Comparison of ENCODE assay signal across 3 cellular contexts in the genomic region with DNA sequence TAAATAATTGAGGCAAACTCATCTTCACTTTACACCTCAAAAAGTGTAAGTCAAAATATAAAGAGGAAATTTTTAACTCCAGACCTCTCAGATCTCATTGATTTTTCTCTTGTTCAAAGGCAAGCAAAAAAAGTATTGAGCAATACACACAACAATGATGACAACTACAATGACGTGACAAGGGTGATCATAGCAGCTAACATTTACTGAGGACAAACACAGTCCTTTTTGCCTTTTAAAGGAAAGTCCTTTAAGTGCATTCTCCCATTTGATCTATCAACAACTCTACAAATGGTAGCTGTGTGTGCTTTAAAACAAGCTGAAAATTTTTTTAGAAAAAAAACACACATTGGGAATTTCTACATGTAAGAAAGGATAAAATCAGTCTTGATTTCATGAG.
TF ChIP-seq lines count a peak whose summit lies in the region.

No MANE protein-coding gene starts in this region.

TF ChIP-seq in HEK293, 187 proteins besides CTCF, POLR2A, EP300 and RAD21:
- no peak for TF ChIP-seq ZNF140 (tag by site-specific recombination; IDR thresholded peaks at IDR 0.05)
- peak; percentile 46 for TF ChIP-seq ZNF510 (tag by site-specific recombination; IDR thresholded peaks at IDR 0.05; ENCODE audit: insufficient replicate concordance)

TF ChIP-seq in K562, 482 proteins besides CTCF, POLR2A, EP300 and RAD21:
- peak; percentile 58; the same call in 1 of the 2 replicates for TF ChIP-seq CEBPB (tag; IDR thresholded peaks at IDR 0.05)
- no peak for TF ChIP-seq CEBPG (CRISPR knock-in tag; IDR thresholded peaks at IDR 0.05)
- peak; percentile 56 to 78 for TF ChIP-seq CEBPG (tag; conservative IDR thresholded peaks at IDR 0.05 in 1 of 2, IDR thresholded peaks at IDR 0.05 in 1 of 2)
- no peak for TF ChIP-seq ZFPM2 (CRISPR knock-in tag; IDR thresholded peaks at IDR 0.05)

TF ChIP-seq in HepG2, 621 proteins besides CTCF, POLR2A, EP300 and RAD21:
- TF ChIP-seq ONECUT2 (CRISPR knock-in tag; IDR thresholded peaks at IDR 0.05) (peak; percentile 46; the same call in 1 of the 2 replicates), CEBPG (CRISPR knock-in tag; IDR thresholded peaks at IDR 0.05) (peak; percentile 44), CREB1 (IDR thresholded peaks at IDR 0.05) (peak; percentile 74), CREB1 (CRISPR knock-in tag; IDR thresholded peaks at IDR 0.05) (no peak), FOXP1 (IDR thresholded peaks at IDR 0.05) (no peak), FOXP1 (CRISPR knock-in tag; IDR thresholded peaks at IDR 0.05) (peak; percentile 20; the same call in 1 of the 2 replicates), ZNF7 (CRISPR knock-in tag; IDR thresholded peaks at IDR 0.05) (peak; percentile 42; the same call in 1 of the 2 replicates), ATF7-NPFF (CRISPR knock-in tag; IDR thresholded peaks at IDR 0.05; ENCODE audit: low read depth) (no peak), TCF7 (IDR thresholded peaks at IDR 0.05; ENCODE audit: low read depth) (peak; percentile 72), ZNF766 (CRISPR knock-in tag; IDR thresholded peaks at IDR 0.05; ENCODE audit: borderline replicate concordance) (no peak), ZBTB42 (CRISPR knock-in tag; IDR thresholded peaks at IDR 0.05) (no peak), CEBPB (IDR thresholded peaks at IDR 0.05; ENCODE audit: borderline replicate concordance, low read depth, low read length) (peak; percentile 85), ZNF33B (CRISPR knock-in tag; IDR thresholded peaks at IDR 0.05) (no peak), GATAD2A (CRISPR knock-in tag; IDR thresholded peaks at IDR 0.05) (peak; percentile 27; the same call in 1 of the 2 replicates), HHEX (CRISPR knock-in tag; IDR thresholded peaks at IDR 0.05) (peak; percentile 40; the same call in 1 of the 2 replicates), SOX6 (IDR thresholded peaks at IDR 0.05) (no peak), SOX6 (CRISPR knock-in tag; IDR thresholded peaks at IDR 0.05) (peak; percentile 29; the same call in 1 of the 2 replicates), BRCA1 (CRISPR knock-in tag; IDR thresholded peaks at IDR 0.05) (no peak)
- TF ChIP-seq, protein P1, sequence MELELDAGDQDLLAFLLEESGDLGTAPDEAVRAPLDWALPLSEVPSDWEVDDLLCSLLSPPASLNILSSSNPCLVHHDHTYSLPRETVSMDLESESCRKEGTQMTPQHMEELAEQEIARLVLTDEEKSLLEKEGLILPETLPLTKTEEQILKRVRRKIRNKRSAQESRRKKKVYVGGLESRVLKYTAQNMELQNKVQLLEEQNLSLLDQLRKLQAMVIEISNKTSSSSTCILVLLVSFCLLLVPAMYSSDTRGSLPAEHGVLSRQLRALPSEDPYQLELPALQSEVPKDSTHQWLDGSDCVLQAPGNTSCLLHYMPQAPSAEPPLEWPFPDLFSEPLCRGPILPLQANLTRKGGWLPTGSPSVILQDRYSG (CRISPR knock-in tag; IDR thresholded peaks at IDR 0.05), result no peak
- TF ChIP-seq, protein P2, sequence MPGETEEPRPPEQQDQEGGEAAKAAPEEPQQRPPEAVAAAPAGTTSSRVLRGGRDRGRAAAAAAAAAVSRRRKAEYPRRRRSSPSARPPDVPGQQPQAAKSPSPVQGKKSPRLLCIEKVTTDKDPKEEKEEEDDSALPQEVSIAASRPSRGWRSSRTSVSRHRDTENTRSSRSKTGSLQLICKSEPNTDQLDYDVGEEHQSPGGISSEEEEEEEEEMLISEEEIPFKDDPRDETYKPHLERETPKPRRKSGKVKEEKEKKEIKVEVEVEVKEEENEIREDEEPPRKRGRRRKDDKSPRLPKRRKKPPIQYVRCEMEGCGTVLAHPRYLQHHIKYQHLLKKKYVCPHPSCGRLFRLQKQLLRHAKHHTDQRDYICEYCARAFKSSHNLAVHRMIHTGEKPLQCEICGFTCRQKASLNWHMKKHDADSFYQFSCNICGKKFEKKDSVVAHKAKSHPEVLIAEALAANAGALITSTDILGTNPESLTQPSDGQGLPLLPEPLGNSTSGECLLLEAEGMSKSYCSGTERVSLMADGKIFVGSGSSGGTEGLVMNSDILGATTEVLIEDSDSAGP (CRISPR knock-in tag; IDR thresholded peaks at IDR 0.05; ENCODE audit: borderline replicate concordance), result no peak
